ENCODE assay signal across 12 cellular contexts in the genomic region with DNA sequence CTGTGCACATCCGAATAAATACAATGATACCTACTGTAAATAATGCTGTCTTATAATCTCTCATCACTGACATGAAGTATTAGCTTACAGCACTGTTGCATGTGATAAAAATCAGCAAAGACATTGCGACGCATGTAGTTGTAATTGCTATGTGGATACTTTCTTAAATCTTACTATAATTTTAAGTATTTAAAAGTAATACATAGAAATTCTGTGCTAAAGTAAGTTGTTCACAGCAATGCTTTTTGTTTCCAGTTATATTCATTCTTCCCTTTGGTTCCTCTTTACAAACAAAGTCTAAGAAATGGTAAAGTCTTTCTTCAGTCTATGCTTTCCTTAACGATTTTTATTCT.
DNase-seq lines count a peak whose midpoint lies in the region; ATAC-seq, FAIRE-seq and TF ChIP-seq lines count a peak whose summit lies in the region.
"Had no signal": no experiment of that assay in that cellular context is flagged by ENCODE, and none has a peak within 500 bp of the region (broad histone marks: within the 10 kb centered on the region; RNA-seq: fewer than 3 reads in every experiment).

No MANE protein-coding gene starts in this region.

- H3K9me2 ChIP-seq in MM.1S (replicated peaks; ENCODE audit: insufficient read depth, low read length): no peaks in the 10 kb centered on the region

- H3K4me3 ChIP-seq in endothelial cell of umbilical vein (replicated peaks in 1 of 3; ENCODE audit: insufficient read depth in 1 of 3, low read depth in 1 of 3, low read length in 3 of 3) (no peak overlapping the region), parathyroid adenoma (ENCODE audit: low read depth, low read length) (no peak overlapping the region), MM.1S (ENCODE audit: low read length) (no peak overlapping the region)

- no peaks in the 10 kb centered on the region for H3F3A ChIP-seq in MM.1S (ENCODE audit: insufficient read depth, low read length)

- DNase-seq in OCI-M2 (lab: John Stamatoyannopoulos, UW; ENCODE audit: unreplicated experiment): peak; percentile 4
- DNase-seq in endothelial cell of umbilical vein (ENCODE audit: low read depth, low spot score): no peak
- DNase-seq in activated naive CD4-positive, alpha-beta T cell treated with Interleukin-2 at 50 U/mL for 16 hours: no peak
- DNase-seq in MM.1S: no peak
- no peak for DNase-seq in NCI-H69 (lab: John Stamatoyannopoulos, UW)
- DNase-seq in AG20443 (ENCODE audit: low spot score): no peak
- DNase-seq: activated naive CD4-positive, alpha-beta T cell treated with anti-CD3 and anti-CD28 coated beads, Interleukin-2, amount 10 ng/mL, durations not matched to agents 7 days and 5 days; stimulated activated CD4-positive, alpha-beta T cell treated with anti-CD3 and anti-CD28 coated beads, Interleukin-15, amount 100 ng/mL, for 24 hours had no signal

- no peak overlapping the region for H3K9ac ChIP-seq in endothelial cell of umbilical vein (replicated peaks; ENCODE audit: extremely low read depth, insufficient read depth, low read length)
- no peak overlapping the region for H3K9ac ChIP-seq in parathyroid adenoma
- H3K9ac ChIP-seq in MM.1S (ENCODE audit: low read length): no peak overlapping the region

- H3K4me2 ChIP-seq in endothelial cell of umbilical vein (ENCODE audit: insufficient read depth, low read length) (no peak overlapping the region), parathyroid adenoma (ENCODE audit: low read length) (no peak overlapping the region), MM.1S (ENCODE audit: low read depth, low read length) (no peak overlapping the region)

- H3K79me2 ChIP-seq in endothelial cell of umbilical vein (ENCODE audit: control insufficient read depth, insufficient read depth, low read length) (no peaks in the 10 kb centered on the region), parathyroid adenoma (no peaks in the 10 kb centered on the region), MM.1S (ENCODE audit: low read length) (no peaks in the 10 kb centered on the region)

- H3K36me3 ChIP-seq in endothelial cell of umbilical vein (ENCODE audit: control insufficient read depth in 2 of 2, extremely low read depth in 1 of 2, insufficient read depth in 2 of 2, low read length in 2 of 2): no peaks in the 10 kb centered on the region
- no peaks in the 10 kb centered on the region for H3K36me3 ChIP-seq in parathyroid adenoma (ENCODE audit: control insufficient read depth, insufficient read depth, low read length)
- H3K36me3 ChIP-seq in MM.1S (replicated peaks; ENCODE audit: insufficient read depth, low read length): no peaks in the 10 kb centered on the region

- no peaks in the 10 kb centered on the region for H3K9me1 ChIP-seq in endothelial cell of umbilical vein (replicated peaks; ENCODE audit: control insufficient read depth, extremely low read depth, insufficient read depth, low read length)

- H2AFZ ChIP-seq in endothelial cell of umbilical vein (ENCODE audit: low read depth, low read length) (no peak overlapping the region), parathyroid adenoma (peak overlapping the region; percentile 36), MM.1S (ENCODE audit: low read length) (no peak overlapping the region)

- no peaks in the 10 kb centered on the region for H4K20me1 ChIP-seq in endothelial cell of umbilical vein (replicated peaks; ENCODE audit: control insufficient read depth, extremely low read depth, insufficient read depth, low read length)
- no peaks in the 10 kb centered on the region for H4K20me1 ChIP-seq in MM.1S (ENCODE audit: insufficient read depth, low read length)

- H3K9me3 ChIP-seq in endothelial cell of umbilical vein (replicated peaks; ENCODE audit: control insufficient read depth, insufficient read depth, low read length): no peaks in the 10 kb centered on the region
- no peaks in the 10 kb centered on the region for H3K9me3 ChIP-seq in parathyroid adenoma (ENCODE audit: control insufficient read depth, low read length)
- no peaks in the 10 kb centered on the region for H3K9me3 ChIP-seq in MM.1S (replicated peaks; ENCODE audit: insufficient read depth, low read length)

- dilution Hi-C loops in endothelial cell of umbilical vein (cut with MboI; ENCODE audit: extremely low pct_ligation_motif_present, low sequenced_read_pairs): no loop called here

- no peak for TF ChIP-seq POLR2A in endothelial cell of umbilical vein (IDR thresholded peaks at IDR 0.05; ENCODE audit: low read depth, low read length)

- H3K27ac ChIP-seq in endothelial cell of umbilical vein (ENCODE audit: insufficient read depth, low read depth, low read length) (no peak overlapping the region), parathyroid adenoma (no peak overlapping the region), MM.1S (ENCODE audit: low read length) (no peak overlapping the region)

- no TSS peak for BruUV-seq in endothelial cell of umbilical vein (replicated peaks; lab: Mats Ljungman, UMichigan)

- POLR2A ChIA-PET in endothelial cell of umbilical vein (lab: Charles Lee): no interaction called here

- intact Hi-C loops in endothelial cell of umbilical vein (cut with micrococcal nuclease): loop anchor here (1.0 to 5.0 kb wide), 4 partner anchors 115 to 1056 kb away; no protein-coding TSS in a partner anchor

- FAIRE-seq in endothelial cell of umbilical vein (lab: Jason Lieb, UNC): peak; percentile 28

- TF ChIP-seq CTCF in endothelial cell of umbilical vein (IDR thresholded peaks at IDR 0.05; ENCODE audit: extremely low read depth in 1 of 2, insufficient read depth in 1 of 2, low read depth in 1 of 2, low read length in 2 of 2) (no peak), parathyroid adenoma (IDR thresholded peaks at IDR 0.05) (no peak), MM.1S (IDR thresholded peaks at IDR 0.05; ENCODE audit: low read length) (no peak)

- peak; percentile 13 for ATAC-seq in GM21528 (IDR thresholded peaks at IDR 0.05; ENCODE audit: low FRiP score, unreplicated experiment)
- ATAC-seq: naive thymus-derived CD8-positive, alpha-beta T cell had no signal

- peaks cover 4% of the 10 kb centered on the region for H3K4me1 ChIP-seq in endothelial cell of umbilical vein (ENCODE audit: control insufficient read depth, extremely low read depth, insufficient read depth, low read length)
- no peaks in the 10 kb centered on the region for H3K4me1 ChIP-seq in parathyroid adenoma
- H3K4me1 ChIP-seq in MM.1S (ENCODE audit: low read length): no peaks in the 10 kb centered on the region

- CTCF ChIA-PET in endothelial cell of umbilical vein (lab: Charles Lee): interaction anchor here (0.6 to 5.2 kb wide), 76 partner anchors 10 to 1736 kb away, joined by 3 to 357 read pairs (median 4); partner anchors contain the start of gene DGKB

- H3K27me3 ChIP-seq in endothelial cell of umbilical vein (ENCODE audit: control insufficient read depth in 2 of 2, insufficient read depth in 2 of 2, low read length in 2 of 2): no peaks in the 10 kb centered on the region
- no peaks in the 10 kb centered on the region for H3K27me3 ChIP-seq in parathyroid adenoma (ENCODE audit: control insufficient read depth, insufficient read depth, low read length)
- H3K27me3 ChIP-seq in MM.1S (replicated peaks; ENCODE audit: insufficient read depth, low read length): no peaks in the 10 kb centered on the region
- H3K27me3 ChIP-seq: dorsolateral prefrontal cortex had no signal

TF ChIP-seq in endothelial cell of umbilical vein, 7 proteins besides CTCF, POLR2A, EP300 and RAD21:
- TF ChIP-seq GATA2 (IDR thresholded peaks at IDR 0.05; ENCODE audit: insufficient read depth, insufficient read length, low read depth, low read length) (no peak), POLR2AphosphoS5 (IDR thresholded peaks at IDR 0.05; ENCODE audit: insufficient read depth, low read depth, low read length) (no peak), MYC (IDR thresholded peaks at IDR 0.05; ENCODE audit: low read depth, low read length) (no peak), JUN (IDR thresholded peaks at IDR 0.05; ENCODE audit: borderline replicate concordance, insufficient read depth, insufficient read length, low read depth) (no peak), FOS (IDR thresholded peaks at IDR 0.05; ENCODE audit: borderline replicate concordance, insufficient read depth, low read length) (no peak), EZH2 (IDR thresholded peaks at IDR 0.05; ENCODE audit: borderline replicate concordance, low read depth, low read length, severe bottlenecking) (no peak)
- TF ChIP-seq, protein P1, sequence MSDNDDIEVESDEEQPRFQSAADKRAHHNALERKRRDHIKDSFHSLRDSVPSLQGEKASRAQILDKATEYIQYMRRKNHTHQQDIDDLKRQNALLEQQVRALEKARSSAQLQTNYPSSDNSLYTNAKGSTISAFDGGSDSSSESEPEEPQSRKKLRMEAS (IDR thresholded peaks at IDR 0.05; ENCODE audit: insufficient read depth, insufficient read length): no peak
